20 cellular contexts compared by ENCODE assay signal in genomic region chr1:34645109-34645688, GRCh38.
DNase-seq lines count a peak whose midpoint lies in the region; ATAC-seq, FAIRE-seq and TF ChIP-seq lines count a peak whose summit lies in the region.
"Had no signal": no experiment of that assay in that cellular context is flagged by ENCODE, and none has a peak within 500 bp of the region (broad histone marks: within the 10 kb centered on the region; RNA-seq: fewer than 3 reads in every experiment).

No MANE protein-coding gene starts in this region.

- FAIRE-seq in GM12878 (lab: Jason Lieb, UNC) = no peak
- FAIRE-seq: HTR-8/SVneo, K562 had no signal

- H3K4me3 ChIP-seq in GM12878 (no peak overlapping the region), smooth muscle cell (no peak overlapping the region)
- H3K4me3 ChIP-seq: HAP-1, K562 had no signal

- no peak for TF ChIP-seq CTCF in GM12878 (IDR thresholded peaks at IDR 0.05 in 2 of 3, conservative IDR thresholded peaks at IDR 0.05 in 1 of 3; ENCODE audit: control insufficient read depth in 2 of 3, extremely low read depth in 1 of 3, insufficient read depth in 1 of 3, low read depth in 3 of 3, low read length in 3 of 3)
- TF ChIP-seq CTCF in smooth muscle cell (IDR thresholded peaks at IDR 0.05; ENCODE audit: borderline replicate concordance, insufficient read depth, poor library complexity, severe bottlenecking) = no peak

- WGBS in GM12878 (ENCODE audit: insufficient coverage, insufficient replicate concordance, low lambda C conversion rate, missing lambda C conversion rate) = 0% methylated on average over 6 of the region's 7 CpGs
- 59% methylated on average over 7 of the region's 7 CpGs for WGBS in smooth muscle cell (ENCODE audit: low lambda C conversion rate)

- RAD21 ChIA-PET in GM12878 (lab: Charles Lee; ENCODE audit: unreplicated experiment) = no interaction called here

- H2AFZ ChIP-seq in GM12878 (ENCODE audit: control insufficient read depth, low read depth, low read length) (no peak overlapping the region), smooth muscle cell (ENCODE audit: low read depth) (no peak overlapping the region)

- intact Hi-C loops in GM12878 (cut with micrococcal nuclease; ENCODE audit: unreplicated experiment) = no loop called here

- H3K4me1 ChIP-seq in GM12878 (ENCODE audit: control insufficient read depth, insufficient read depth, low read length) = no peaks in the 10 kb centered on the region
- H3K4me1 ChIP-seq in smooth muscle cell (ENCODE audit: low read depth) = peaks cover 7% of the 10 kb centered on the region
- H3K4me1 ChIP-seq: BE2C, HAP-1 had no signal

- SMC1A ChIA-PET in GM12878 (lab: Charles Lee; ENCODE audit: uncharacterized antibody, unreplicated experiment) = no interaction called here

- no peak for TF ChIP-seq RAD21 in GM12878 (IDR thresholded peaks at IDR 0.05; ENCODE audit: insufficient read depth, low read depth, low read length)

- H3K27ac ChIP-seq in GM12878 (ENCODE audit: control insufficient read depth, insufficient read depth) (no peak overlapping the region), smooth muscle cell (ENCODE audit: low read depth) (no peak overlapping the region)
- H3K27ac ChIP-seq: 22Rv1 had no signal

- CTCF ChIA-PET in GM12878 (lab: Yijun Ruan, JAX) = no interaction called here

- H3K79me2 ChIP-seq in GM12878 (ENCODE audit: control insufficient read depth, insufficient read depth, low read length) (no peaks in the 10 kb centered on the region), smooth muscle cell (ENCODE audit: low read depth) (no peaks in the 10 kb centered on the region)

- no peaks in the 10 kb centered on the region for H3K9me3 ChIP-seq in GM12878 (replicated peaks; ENCODE audit: control insufficient read depth, insufficient read depth, low read length)
- no peaks in the 10 kb centered on the region for H3K9me3 ChIP-seq in smooth muscle cell (replicated peaks; ENCODE audit: low read depth)
- H3K9me3 ChIP-seq: BE2C, HAP-1 had no signal

- BruUV-seq in GM12878 (replicated peaks; lab: Mats Ljungman, UMichigan) = no TSS peak

- H3F3A ChIP-seq in smooth muscle cell (ENCODE audit: low read depth) = no peaks in the 10 kb centered on the region

- H3K27me3 ChIP-seq in GM12878 (replicated peaks in 1 of 2; ENCODE audit: control insufficient read depth in 2 of 2, insufficient read depth in 2 of 2, low read length in 1 of 2) = peaks cover 0 to 12% of the 10 kb centered on the region in 2 experiments; a peak in 2 of 4 replicates
- peaks cover 31% of the 10 kb centered on the region for H3K27me3 ChIP-seq in smooth muscle cell (ENCODE audit: low read depth)

- DNase-seq in NCI-H2171 treated with DMSO at 0.1 percent for 48 hours (lab: John Stamatoyannopoulos, UW) = peak; percentile 16
- DNase-seq in NCI-H2171 (lab: John Stamatoyannopoulos, UW) = no peak
- no peak for DNase-seq in GM12878 (ENCODE audit: low read depth, low spot score)
- DNase-seq in KBM-7 = no peak
- no peak for DNase-seq in smooth muscle cell (lab: John Stamatoyannopoulos, UW; ENCODE audit: unreplicated experiment)
- DNase-seq: ACHN; BE2C; GOT3; MM.1S; NCI-H2029; NCI-H345; NCI-H748 treated with DMSO at 0.1 percent for 48 hours; NK-92 treated with Interleukin-12 subunit alpha and Interleukin-12 subunit beta, amount 100 ng/mL, for 24 hours; SHP77 treated with DMSO at 0.1 percent for 48 hours had no signal

- H3K9ac ChIP-seq in GM12878 (ENCODE audit: control insufficient read depth, insufficient read depth, low read length) (no peak overlapping the region), smooth muscle cell (ENCODE audit: low read depth) (no peak overlapping the region)

- in situ Hi-C loops in GM12878 (cut with MboI) = no loop called here
- in situ Hi-C loops in KBM-7 (cut with MboI; ENCODE audit: low pct_unique_long_range_greater_than_20kb, low sequenced_read_pairs) = no loop called here

- H3K36me3 ChIP-seq in GM12878 (ENCODE audit: control insufficient read depth in 2 of 2, insufficient read depth in 2 of 2, low read length in 1 of 2) = no peaks in the 10 kb centered on the region
- no peaks in the 10 kb centered on the region for H3K36me3 ChIP-seq in smooth muscle cell (ENCODE audit: low read depth)
- H3K36me3 ChIP-seq: BE2C, HAP-1 had no signal

- POLR2A ChIA-PET in GM12878 (lab: Charles Lee) = no interaction called here

- H3K4me2 ChIP-seq in GM12878 (ENCODE audit: control insufficient read depth, insufficient read depth) = no peak overlapping the region
- no peak overlapping the region for H3K4me2 ChIP-seq in smooth muscle cell

- no peaks in the 10 kb centered on the region for H4K20me1 ChIP-seq in GM12878 (ENCODE audit: control insufficient read depth, insufficient read depth)
- no peaks in the 10 kb centered on the region for H4K20me1 ChIP-seq in smooth muscle cell (ENCODE audit: low read depth)

- TF ChIP-seq EP300 in GM12878 (IDR thresholded peaks at IDR 0.05; ENCODE audit: borderline replicate concordance in 1 of 2, control insufficient read depth in 1 of 2, low read depth in 2 of 2, low read length in 2 of 2) = no peak

- ATAC-seq in HG03354 (IDR thresholded peaks at IDR 0.05; ENCODE audit: poor library complexity, severe bottlenecking, unreplicated experiment) (peak; percentile 56), GM12878 (peak; percentile 46), HG03342 (IDR thresholded peaks at IDR 0.05; ENCODE audit: unreplicated experiment) (no peak)
- ATAC-seq: K562 had no signal

- no peak for TF ChIP-seq POLR2A in GM12878 (IDR thresholded peaks at IDR 0.05; ENCODE audit: low read depth, low read length)

TF ChIP-seq in GM12878, 131 proteins besides CTCF, POLR2A, EP300 and RAD21:
- TF ChIP-seq BCL11A (IDR thresholded peaks at IDR 0.05; ENCODE audit: low read depth, low read length) (no peak), MEF2B (IDR thresholded peaks at IDR 0.05; ENCODE audit: partially characterized antibody, poor library complexity, severe bottlenecking) (peak; percentile 58)
